ENCODE assay signal across 1 cellular context in genomic region chr17:81703747-81704654, GRCh38.
TF ChIP-seq lines count a peak whose summit lies in the region.

No MANE protein-coding gene starts in this region.

TF ChIP-seq in IMR-90, 13 proteins besides CTCF, POLR2A, EP300 and RAD21:
- TF ChIP-seq CHD1 (IDR thresholded peaks at IDR 0.05; ENCODE audit: low read depth, low read length) = no peak
- peak; percentile 66; the same call in 1 of the 2 replicates for TF ChIP-seq MXI1 (IDR thresholded peaks at IDR 0.05; ENCODE audit: borderline replicate concordance, low read depth, low read length)
